21 cellular contexts compared by ENCODE assay signal in genomic region chr4:76783836-76784235, GRCh38.
DNase-seq lines count a peak whose midpoint lies in the region; ATAC-seq and TF ChIP-seq lines count a peak whose summit lies in the region.
"Had no signal": no experiment of that assay in that cellular context is flagged by ENCODE, and none has a peak within 500 bp of the region (broad histone marks: within the 10 kb centered on the region; RNA-seq: fewer than 3 reads in every experiment).

No MANE protein-coding gene starts in this region.

- no peaks in the 10 kb centered on the region for H3K36me3 ChIP-seq in skeletal muscle satellite cell (ENCODE audit: insufficient read depth, low read length)

- no peak overlapping the region for H3K4me3 ChIP-seq in astrocyte of the spinal cord (ENCODE audit: low read depth, low read length)
- no peak overlapping the region for H3K4me3 ChIP-seq in skeletal muscle satellite cell (ENCODE audit: low read length)
- H3K4me3 ChIP-seq: MG63, tibial nerve had no signal

- DNase-seq in HT1080 (ENCODE audit: low read depth) (peak; percentile 26), astrocyte of the spinal cord (ENCODE audit: low read depth, low spot score) (peak; percentile 32), iris pigment epithelial cell (ENCODE audit: low read depth) (peak; percentile 43), head of caudate nucleus (no peak)
- DNase-seq: activated naive CD8-positive, alpha-beta T cell treated with anti-CD3 and anti-CD28 coated beads for 36 hours; caudate nucleus; DND-41; glutamatergic neuron; left ventricle myocardium superior; MG63; NCI-H748 treated with DMSO at 0.1 percent for 48 hours; stimulated activated CD4-positive, alpha-beta T cell treated with anti-CD3 and anti-CD28 coated beads, Interleukin-1b, Interleukin-23, amount 100 ng/mL, for 48 hours; stimulated activated naive CD8-positive, alpha-beta T cell treated with anti-CD3 and anti-CD28 coated beads, Interleukin-15, Interleukin-2, amounts not matched to agents 100 U/mL and 50 U/mL, for 24 hours had no signal

- H3K4me1 ChIP-seq in skeletal muscle satellite cell (ENCODE audit: control insufficient read depth, insufficient read depth, low read length) = peaks cover 43% of the 10 kb centered on the region
- H3K4me1 ChIP-seq: parathyroid adenoma had no signal

- no peak for ATAC-seq in HG03280 (IDR thresholded peaks at IDR 0.05; ENCODE audit: unreplicated experiment)
- ATAC-seq in GM21619 (IDR thresholded peaks at IDR 0.05; ENCODE audit: unreplicated experiment) = no peak
- ATAC-seq in HG03139 (IDR thresholded peaks at IDR 0.05; ENCODE audit: unreplicated experiment) = no peak
- ATAC-seq: activated CD4-positive, CD25-positive, alpha-beta regulatory T cell treated with anti-CD3 and anti-CD28 coated beads, Interleukin-2, amount 50 U/mL, for 24 hours; left ventricle myocardium superior; sciatic nerve; stimulated activated naive CD8-positive, alpha-beta T cell treated with anti-CD3 and anti-CD28 coated beads, Interleukin-15, Interleukin-2, amounts not matched to agents 100 U/mL and 50 U/mL, for 24 hours had no signal

- peak overlapping the region; percentile 85 for H3K9ac ChIP-seq in skeletal muscle satellite cell (ENCODE audit: low read depth, low read length)
- H3K9ac ChIP-seq: parathyroid adenoma had no signal

- intact Hi-C loops in head of caudate nucleus (cut with DNase I) = no loop called here

- no peaks in the 10 kb centered on the region for H3K9me3 ChIP-seq in skeletal muscle satellite cell (replicated peaks; ENCODE audit: low read length)
- H3K9me3 ChIP-seq: MG63, tibial nerve had no signal

- no peaks in the 10 kb centered on the region for H3K27me3 ChIP-seq in skeletal muscle satellite cell (ENCODE audit: control insufficient read depth, insufficient read depth, low read length)
- H3K27me3 ChIP-seq: MG63, tibial nerve had no signal

- H3K4me2 ChIP-seq in skeletal muscle satellite cell (ENCODE audit: low read length) = peak overlapping the region; percentile 70

- in situ Hi-C loops in astrocyte of the spinal cord (cut with HindIII; ENCODE audit: low sequenced_read_pairs) = no loop called here

- no peak for TF ChIP-seq CTCF in astrocyte of the spinal cord (IDR thresholded peaks at IDR 0.05; ENCODE audit: low read depth, low read length)

Comparison
In these comparisons a context has a peak if more than half of its experiments do, and no peak if none do; other contexts are left out.
1. DNase-seq: peak in HT1080 (single experiment), astrocyte of the spinal cord (single experiment) and iris pigment epithelial cell (single experiment); none in head of caudate nucleus (0 of 42).